Comparison of ENCODE assay signal across 8 cellular contexts in genomic region chr16:48535831-48536599, GRCh38.
DNase-seq lines count a peak whose midpoint lies in the region; ATAC-seq and TF ChIP-seq lines count a peak whose summit lies in the region.

No MANE protein-coding gene starts in this region.

- no peak overlapping the region for H3K4me3 ChIP-seq in left ventricle myocardium inferior
- H3K4me3 ChIP-seq in spleen = no peak overlapping the region

- 31 to 51% (median 41%) methylated on average over 15 to 16 of the region's 16 CpGs for WGBS in spleen, 5 donors

- no peak for TF ChIP-seq CTCF in left ventricle myocardium inferior (IDR thresholded peaks at IDR 0.05; ENCODE audit: borderline replicate concordance)
- TF ChIP-seq CTCF in spleen (IDR thresholded peaks at IDR 0.05 in 8 of 11, conservative IDR thresholded peaks at IDR 0.05 in 3 of 11) = no peak

- H3K9me3 ChIP-seq in left ventricle myocardium inferior (replicated peaks) (no peaks in the 10 kb centered on the region), spleen (no peaks in the 10 kb centered on the region)

- H3K4me1 ChIP-seq in left ventricle myocardium inferior (peaks cover 50% of the 10 kb centered on the region), spleen (peaks cover 17 to 58% (median 32%) of the 10 kb centered on the region in 6 donors)

- no peaks in the 10 kb centered on the region for H3K27me3 ChIP-seq in left ventricle myocardium inferior (ENCODE audit: low read depth)
- H3K27me3 ChIP-seq in spleen (replicated peaks in 1 of 7) = no peaks in the 10 kb centered on the region

- DNase-seq in A172 (ENCODE audit: low spot score) (peak; percentile 49), SKM-1 treated with dmso at 0.1 percent for 144 hours (lab: John Stamatoyannopoulos, UW; ENCODE audit: unreplicated experiment) (peak; percentile 69), left ventricle myocardium inferior (peak; percentile 62), spleen (peak; percentile 79), NCI-H128 (lab: John Stamatoyannopoulos, UW; ENCODE audit: unreplicated experiment) (no peak)
- DNase-seq in stimulated activated CD4-positive, alpha-beta T cell treated with anti-CD3 and anti-CD28 coated beads, Interleukin-15, amount 100 ng/mL, for 24 hours = no peak

- intact Hi-C loops in left ventricle myocardium inferior (cut with micrococcal nuclease) = no loop called here
- intact Hi-C loops in spleen (cut with DNase I; ENCODE audit: low total_unique reads) = loop anchor here (5.0 kb wide), 1 partner anchor 184 kb away; no protein-coding TSS in a partner anchor

- H3K36me3 ChIP-seq in left ventricle myocardium inferior (peaks cover 9% of the 10 kb centered on the region), spleen (peaks cover 0 to 28% (median 6%) of the 10 kb centered on the region in 6 donors)

- peak; percentile 63 for ATAC-seq in GM18873 (IDR thresholded peaks at IDR 0.05; ENCODE audit: low FRiP score, unreplicated experiment)
- peak; percentile 65 for ATAC-seq in HG03064 (IDR thresholded peaks at IDR 0.05; ENCODE audit: low read depth, unreplicated experiment)

- H3K27ac ChIP-seq in left ventricle myocardium inferior (replicated peaks) (peak overlapping the region; percentile 69), spleen (peak overlapping the region in 7 of 8 donors; percentile 36 to 71 (median 63))

- no peak for TF ChIP-seq POLR2A in spleen (IDR thresholded peaks at IDR 0.05)

Comparison
In these comparisons a context has a peak if more than half of its experiments do, and no peak if none do; other contexts are left out.
1. DNase-seq: peak in A172 (single experiment), SKM-1 treated with dmso at 0.1 percent for 144 hours (single experiment), left ventricle myocardium inferior (single experiment) and spleen (single experiment); none in stimulated activated CD4-positive, alpha-beta T cell treated with anti-CD3 and anti-CD28 coated beads, Interleukin-15, amount 100 ng/mL, for 24 hours (single experiment) and NCI-H128 (single experiment).